In the genomic region with DNA sequence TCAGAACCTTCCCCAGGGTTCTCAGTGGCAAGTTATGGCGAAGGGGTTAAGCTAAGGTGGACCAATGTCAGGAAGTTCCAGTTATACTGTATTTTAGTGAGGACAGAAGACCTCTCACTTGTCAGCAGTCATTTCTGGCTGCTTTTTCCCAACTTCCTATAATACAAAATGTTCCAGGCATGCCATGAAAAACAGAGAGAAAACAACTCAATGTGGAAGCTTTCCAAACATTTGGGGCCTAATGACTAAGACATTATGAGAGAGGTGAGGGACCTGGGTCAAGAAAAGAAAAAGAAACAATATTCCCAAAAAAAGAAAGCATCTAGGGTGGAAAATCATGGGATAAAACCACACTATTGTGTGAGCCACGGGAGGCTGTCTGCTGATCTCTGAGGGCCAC, we compare ENCODE assay signal across 27 cellular contexts.
"Had no signal": no experiment of that assay in that cellular context is flagged by ENCODE, and none has a peak within 500 bp of the region (broad histone marks: within the 10 kb centered on the region; RNA-seq: fewer than 3 reads in every experiment).

No MANE protein-coding gene starts in this region.

- H3K9me3 Mint-ChIP-seq: activated naive CD4-positive, alpha-beta T cell treated with anti-CD3 and anti-CD28 coated beads for 36 hours; activated T-helper 17 cell treated with anti-CD3 and anti-CD28 coated beads, Interleukin-2, amount 50 U/mL, for 72 hours had no signal

- H3K4me1 Mint-ChIP-seq: activated CD4-positive, alpha-beta T cell treated with anti-CD3 and anti-CD28 coated beads, Interleukin-2, amount 10 ng/mL, durations not matched to agents 7 days and 5 days; activated T-helper 17 cell treated with anti-CD3 and anti-CD28 coated beads, Interleukin-2, amount 50 U/mL, for 72 hours had no signal

- H3K4me3 Mint-ChIP-seq: activated CD4-positive, alpha-beta memory T cell treated with anti-CD3 and anti-CD28 coated beads for 36 hours; activated CD4-positive, alpha-beta T cell treated with anti-CD3 and anti-CD28 coated beads, Interleukin-2, amount 10 ng/mL, durations not matched to agents 7 days and 5 days; activated naive CD4-positive, alpha-beta T cell treated with anti-CD3 and anti-CD28 coated beads for 36 hours; activated naive CD8-positive, alpha-beta T cell; activated T-helper 17 cell treated with anti-CD3 and anti-CD28 coated beads, Interleukin-2, amount 50 U/mL, for 72 hours had no signal

- H3K27ac Mint-ChIP-seq: activated CD4-positive, alpha-beta memory T cell treated with anti-CD3 and anti-CD28 coated beads for 36 hours; activated CD4-positive, alpha-beta T cell treated with anti-CD3 and anti-CD28 coated beads, Interleukin-2, amount 10 ng/mL, durations not matched to agents 7 days and 5 days; activated naive CD4-positive, alpha-beta T cell treated with anti-CD3 and anti-CD28 coated beads for 36 hours; activated naive CD8-positive, alpha-beta T cell; activated T-helper 17 cell treated with anti-CD3 and anti-CD28 coated beads, Interleukin-2, amount 50 U/mL, for 72 hours had no signal

- DNase-seq: activated CD4-positive, alpha-beta memory T cell treated with anti-CD3 and anti-CD28 coated beads for 36 hours; activated CD4-positive, alpha-beta T cell treated with anti-CD3 and anti-CD28 coated beads, Interleukin-2, amount 10 ng/mL, durations not matched to agents 7 days and 5 days; activated CD4-positive, CD25-positive, alpha-beta regulatory T cell; activated gamma-delta T cell; activated naive CD4-positive, alpha-beta T cell treated with anti-CD3 and anti-CD28 coated beads for 36 hours; activated T-cell treated with anti-CD3 and anti-CD28 coated beads for 4 hours; activated T-cell treated with anti-CD3 and anti-CD28 coated beads, Interleukin-2, amount 50 U/mL, for 48 hours; amygdala; brain microvascular endothelial cell; Karpas-422; NCI-H1105 treated with DMSO at 0.1 percent for 48 hours; NCI-H1436 treated with DMSO at 0.1 percent for 48 hours; NCI-H187; NCI-H2081; NCI-H510A treated with DMSO at 0.1 percent for 48 hours; NCI-H69; NK-92 treated with Interleukin-12 subunit alpha and Interleukin-12 subunit beta, amount 100 ng/mL, for 24 hours; OCI-M1; RPMI8226; SJCRH30; SK-N-SH; T-helper 1 cell had no signal

- H3K4me3 ChIP-seq: K562, SJCRH30 had no signal

- H3K36me3 Mint-ChIP-seq: activated CD4-positive, alpha-beta memory T cell treated with anti-CD3 and anti-CD28 coated beads for 36 hours; activated naive CD8-positive, alpha-beta T cell had no signal

- ATAC-seq: activated T-helper 17 cell treated with anti-CD3 and anti-CD28 coated beads, Interleukin-2, amount 50 U/mL, for 72 hours; K562; Panc1; Right ventricle myocardium inferior had no signal
